In the genomic region with DNA sequence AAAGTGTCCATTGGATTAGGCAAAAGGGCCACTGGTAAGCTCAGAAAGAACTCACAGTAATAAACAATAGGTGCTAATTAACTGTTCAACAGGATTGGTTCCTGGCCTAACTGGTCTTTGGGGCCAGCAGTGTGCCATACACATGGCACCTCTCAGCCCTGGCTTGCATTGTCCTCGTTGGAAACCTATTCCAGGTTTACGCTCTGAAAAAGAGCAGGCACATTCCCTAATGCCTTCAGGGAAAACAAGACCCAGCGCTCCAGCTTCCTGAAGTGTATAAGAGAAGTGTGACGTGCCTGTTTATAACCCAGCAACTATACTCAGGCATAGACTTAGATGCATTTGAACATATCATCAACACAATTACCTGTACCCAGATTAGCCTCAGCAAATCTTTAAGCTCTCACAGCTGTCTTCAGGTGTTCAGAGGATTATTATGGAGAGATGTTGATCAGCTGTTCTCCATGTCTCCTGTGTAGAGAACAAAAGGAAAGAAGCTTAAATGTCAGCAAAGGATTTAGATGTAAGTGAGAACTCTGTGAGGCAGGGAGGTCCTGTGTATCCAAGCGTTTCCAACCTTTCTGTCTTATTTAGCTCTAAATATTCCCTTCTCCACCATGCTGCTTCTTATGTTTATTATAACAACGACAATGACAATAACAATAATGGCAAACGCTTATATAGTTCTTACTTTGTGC, we compare ENCODE assay signal across 13 cellular contexts.
"Had no signal": no experiment of that assay in that cellular context is flagged by ENCODE, and none has a peak within 500 bp of the region (broad histone marks: within the 10 kb centered on the region; RNA-seq: fewer than 3 reads in every experiment).

No MANE protein-coding gene starts in this region.

- H3K9me3 ChIP-seq: heart left ventricle, left lung, testis had no signal

- H3K27ac Mint-ChIP-seq: activated naive CD8-positive, alpha-beta T cell treated with anti-CD3 and anti-CD28 coated beads, Interleukin-2, amount 10 ng/mL, durations not matched to agents 7 days and 5 days; stimulated activated naive CD8-positive, alpha-beta T cell treated with anti-CD3 and anti-CD28 coated beads, Interleukin-15, amount 100 ng/mL, for 72 hours; T-helper 17 cell had no signal

- ATAC-seq: heart left ventricle, left lung, T-helper 17 cell had no signal

- H3K27ac ChIP-seq: heart left ventricle, left lung, testis had no signal

- H3K27me3 Mint-ChIP-seq: activated naive CD8-positive, alpha-beta T cell treated with anti-CD3 and anti-CD28 coated beads, Interleukin-2, amount 10 ng/mL, durations not matched to agents 7 days and 5 days; stimulated activated naive CD8-positive, alpha-beta T cell treated with anti-CD3 and anti-CD28 coated beads, Interleukin-15, amount 100 ng/mL, for 72 hours; T-helper 17 cell had no signal

- H3K9me3 Mint-ChIP-seq: activated CD4-positive, alpha-beta memory T cell treated with anti-CD3 and anti-CD28 coated beads for 36 hours; stimulated activated naive CD8-positive, alpha-beta T cell treated with anti-CD3 and anti-CD28 coated beads, Interleukin-15, amount 100 ng/mL, for 72 hours had no signal

- DNase-seq: activated CD4-positive, CD25-positive, alpha-beta regulatory T cell; activated gamma-delta T cell treated with Interleukin-2 at 50 U/mL for 16 hours; activated naive CD8-positive, alpha-beta T cell treated with anti-CD3 and anti-CD28 coated beads, Interleukin-2, amount 10 ng/mL, durations not matched to agents 7 days and 5 days; anterior cingulate cortex; foreskin melanocyte; heart left ventricle; left lung; midbrain; stimulated activated CD4-positive, alpha-beta T cell treated with anti-CD3 and anti-CD28 coated beads, Interleukin-4, amount 100 ng/mL, for 24 hours; T-helper 17 cell; testis had no signal

- H3K4me3 ChIP-seq: heart left ventricle, left lung, testis had no signal

- H3K36me3 ChIP-seq: heart left ventricle, left lung had no signal

- H3K36me3 Mint-ChIP-seq: activated CD4-positive, alpha-beta memory T cell treated with anti-CD3 and anti-CD28 coated beads for 36 hours had no signal

- H3K4me1 ChIP-seq: testis had no signal

- H3K4me1 Mint-ChIP-seq: activated naive CD8-positive, alpha-beta T cell treated with anti-CD3 and anti-CD28 coated beads, Interleukin-2, amount 10 ng/mL, durations not matched to agents 7 days and 5 days; T-helper 17 cell had no signal

- H3K27me3 ChIP-seq: left lung, testis had no signal

- H3K4me3 Mint-ChIP-seq: activated CD4-positive, alpha-beta memory T cell treated with anti-CD3 and anti-CD28 coated beads for 36 hours; activated naive CD8-positive, alpha-beta T cell treated with anti-CD3 and anti-CD28 coated beads, Interleukin-2, amount 10 ng/mL, durations not matched to agents 7 days and 5 days; T-helper 17 cell had no signal
